Comparison of ENCODE assay signal across 27 cellular contexts in the genomic region with DNA sequence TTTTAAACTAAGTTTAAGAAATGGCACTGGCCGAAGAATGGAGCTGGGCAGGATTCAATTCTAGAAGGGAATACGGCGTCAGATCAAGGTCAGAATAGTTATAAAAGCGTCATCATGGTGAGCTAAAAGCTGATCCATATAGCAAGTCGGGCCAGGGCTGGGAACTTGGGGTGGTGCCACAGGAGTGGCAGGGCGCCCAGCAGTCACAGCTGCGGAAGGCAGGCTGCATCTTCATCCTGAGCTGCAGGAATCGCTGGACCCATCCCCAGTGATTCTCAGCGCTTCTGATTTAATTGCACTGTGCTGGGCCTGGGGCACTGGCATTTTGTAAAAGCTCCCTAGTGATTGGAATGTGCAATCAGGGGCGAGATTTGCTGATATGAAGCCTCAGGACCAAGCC.
"Had no signal": no experiment of that assay in that cellular context is flagged by ENCODE, and none has a peak within 500 bp of the region (broad histone marks: within the 10 kb centered on the region; RNA-seq: fewer than 3 reads in every experiment).

No MANE protein-coding gene starts in this region.

- H3K27me3 ChIP-seq: adrenal gland, gastrocnemius medialis, neutrophil, pancreas, spleen, thyroid gland, upper lobe of right lung had no signal

- H3K4me1 ChIP-seq: adrenal gland, gastrocnemius medialis, left ventricle myocardium inferior, pancreas, spleen, thyroid gland, upper lobe of right lung had no signal

- H3K9me3 Mint-ChIP-seq: activated naive CD4-positive, alpha-beta T cell treated with anti-CD3 and anti-CD28 coated beads for 36 hours; activated naive CD8-positive, alpha-beta T cell treated with anti-CD3 and anti-CD28 coated beads for 36 hours; activated T-helper 1 cell treated with anti-CD3 and anti-CD28 coated beads, Interleukin-12 subunit alpha, Interleukin-12 subunit beta, Interleukin-2, Interleukin-4 antibody, amounts not matched to agents 30 ng/mL and 10 ng/mL and 1 ng/mL, durations not matched to agents 14 hours and 24 hours and 36 hours; dendritic cell treated with granulocyte-macrophage colony-stimulating factor and Interleukin-4, amounts not matched to agents 40 ng/mL and 50 ng/mL, for 4 days; nephron progenitor cell had no signal

- H3K4me3 ChIP-seq: adrenal gland, gastrocnemius medialis, left ventricle myocardium inferior, pancreas, SK-N-MC, spleen, thyroid gland, upper lobe of right lung had no signal

- DNase-seq: activated CD4-positive, alpha-beta T cell treated with anti-CD3 and anti-CD28 coated beads for 4 hours; activated CD4-positive, alpha-beta T cell treated with anti-CD3 and anti-CD28 coated beads, Interleukin-2, amount 50 U/mL, for 48 hours; activated CD8-positive, alpha-beta memory T cell treated with anti-CD3 and anti-CD28 coated beads, Interleukin-2, amount 50 U/mL, for 4 hours; activated effector memory CD4-positive, alpha-beta T cell treated with anti-CD3 and anti-CD28 coated beads, Interleukin-2, amount 50 U/mL, for 16 hours; activated naive CD4-positive, alpha-beta T cell treated with anti-CD3 and anti-CD28 coated beads for 36 hours; activated naive CD8-positive, alpha-beta T cell treated with anti-CD3 and anti-CD28 coated beads for 36 hours; activated T-cell treated with anti-CD3 and anti-CD28 coated beads, Interleukin-2, amount 50 U/mL, for 1 hour; adrenal gland; central memory CD4-positive, alpha-beta T cell; effector CD8-positive, alpha-beta T cell; gastrocnemius medialis; islet precursor cell; left ventricle myocardium inferior; naive B cell; nephron progenitor cell; pancreas; right cardiac atrium; spleen; stimulated activated naive CD4-positive, alpha-beta T cell; T-helper 9 cell; thyroid gland; upper lobe of right lung had no signal

- H3K4me3 Mint-ChIP-seq: activated naive CD4-positive, alpha-beta T cell treated with anti-CD3 and anti-CD28 coated beads for 36 hours; activated naive CD8-positive, alpha-beta T cell treated with anti-CD3 and anti-CD28 coated beads for 36 hours; activated T-helper 1 cell treated with anti-CD3 and anti-CD28 coated beads, Interleukin-12 subunit alpha, Interleukin-12 subunit beta, Interleukin-2, Interleukin-4 antibody, amounts not matched to agents 30 ng/mL and 10 ng/mL and 1 ng/mL, durations not matched to agents 14 hours and 24 hours and 36 hours; dendritic cell treated with granulocyte-macrophage colony-stimulating factor and Interleukin-4, amounts not matched to agents 40 ng/mL and 50 ng/mL, for 4 days; naive B cell; nephron progenitor cell had no signal

- H3K4me1 Mint-ChIP-seq: activated naive CD8-positive, alpha-beta T cell treated with anti-CD3 and anti-CD28 coated beads for 36 hours; naive B cell; nephron progenitor cell had no signal

- ATAC-seq: gastrocnemius medialis, pancreas, right cardiac atrium, upper lobe of right lung had no signal

- H3K27ac Mint-ChIP-seq: activated naive CD4-positive, alpha-beta T cell treated with anti-CD3 and anti-CD28 coated beads for 36 hours; activated naive CD8-positive, alpha-beta T cell treated with anti-CD3 and anti-CD28 coated beads for 36 hours; activated T-helper 1 cell treated with anti-CD3 and anti-CD28 coated beads, Interleukin-12 subunit alpha, Interleukin-12 subunit beta, Interleukin-2, Interleukin-4 antibody, amounts not matched to agents 30 ng/mL and 10 ng/mL and 1 ng/mL, durations not matched to agents 14 hours and 24 hours and 36 hours; dendritic cell treated with granulocyte-macrophage colony-stimulating factor and Interleukin-4, amounts not matched to agents 40 ng/mL and 50 ng/mL, for 4 days had no signal

- H3K36me3 Mint-ChIP-seq: activated naive CD8-positive, alpha-beta T cell treated with anti-CD3 and anti-CD28 coated beads for 36 hours; naive B cell had no signal

- H3K36me3 ChIP-seq: adrenal gland, gastrocnemius medialis, left ventricle myocardium inferior, neutrophil, upper lobe of right lung had no signal

- H3K27ac ChIP-seq: adrenal gland, gastrocnemius medialis, left ventricle myocardium inferior, neutrophil, pancreas, SK-N-MC, spleen, thyroid gland, upper lobe of right lung, VCaP had no signal
